In the genomic region with DNA sequence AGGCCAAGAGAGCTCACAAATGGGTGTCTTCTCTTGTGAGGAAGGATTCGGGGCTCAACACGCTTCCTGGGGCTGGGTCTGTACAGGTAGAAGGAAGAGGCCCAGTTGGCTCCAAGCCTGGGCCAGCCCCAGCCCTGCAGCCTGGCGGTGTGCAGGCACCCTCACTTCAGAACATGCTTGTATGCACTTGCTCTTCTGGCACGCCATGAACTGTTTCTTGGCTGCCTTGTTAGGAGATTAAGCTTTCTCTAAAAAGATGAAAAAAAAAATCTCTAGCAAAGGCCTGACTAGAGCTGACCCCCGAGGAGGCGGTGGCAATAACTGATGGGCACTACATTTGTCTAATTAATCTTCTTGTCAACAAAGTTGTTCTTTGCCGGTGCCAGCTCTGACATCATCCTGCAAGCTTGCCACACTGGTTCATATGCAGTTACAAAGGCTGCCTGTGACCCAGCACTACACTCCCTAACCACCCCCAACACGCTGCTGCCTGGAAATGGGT, we compare ENCODE assay signal across 13 cellular contexts.
DNase-seq lines count a peak whose midpoint lies in the region; ATAC-seq and TF ChIP-seq lines count a peak whose summit lies in the region.
"Had no signal": no experiment of that assay in that cellular context is flagged by ENCODE, and none has a peak within 500 bp of the region (broad histone marks: within the 10 kb centered on the region; RNA-seq: fewer than 3 reads in every experiment).

No MANE protein-coding gene starts in this region.

- peak; percentile 43 for DNase-seq in AG20443 (ENCODE audit: low spot score)
- DNase-seq in SJCRH30, result peak; percentile 44 to 56
- DNase-seq in foreskin keratinocyte, result peak; percentile 59 to 73
- DNase-seq in occipital lobe (lab: John Stamatoyannopoulos, UW), result peak; percentile 85
- DNase-seq in activated CD4-positive, alpha-beta T cell treated with anti-CD3 and anti-CD28 coated beads for 36 hours, result no peak
- DNase-seq in endothelial cell (ENCODE audit: low spot score), result no peak
- no peak for DNase-seq in H7
- no peak for DNase-seq in mesenteric fat pad (ENCODE audit: low spot score)
- DNase-seq: activated CD4-positive, alpha-beta T cell treated with anti-CD3 and anti-CD28 coated beads, Interleukin-2, amount 50 U/mL, for 48 hours; AML-193; glutamatergic neuron; NCI-H2081 treated with DMSO at 0.1 percent for 48 hours; SHP77 treated with DMSO at 0.1 percent for 48 hours had no signal

- no peak overlapping the region for H3K4me3 ChIP-seq in SJCRH30
- no peak overlapping the region for H3K4me3 ChIP-seq in H7 (ENCODE audit: insufficient read depth, low read depth, low read length)

- TF ChIP-seq CTCF in foreskin keratinocyte (conservative IDR thresholded peaks at IDR 0.05), result no peak
- TF ChIP-seq CTCF in endothelial cell (IDR thresholded peaks at IDR 0.05; ENCODE audit: unreplicated experiment), result no peak

- intact Hi-C loops in activated CD4-positive, alpha-beta T cell treated with anti-CD3 and anti-CD28 coated beads for 36 hours (cut with DNase I, micrococcal nuclease), result loop anchor here in 1 of 2 experiments (5.0 kb wide), 1 partner anchor 661 kb away; no protein-coding TSS in a partner anchor

- peaks cover 29% of the 10 kb centered on the region for H3K27me3 Mint-ChIP-seq in activated CD4-positive, alpha-beta T cell treated with anti-CD3 and anti-CD28 coated beads for 36 hours
- peaks cover 5% of the 10 kb centered on the region for H3K27me3 Mint-ChIP-seq in endothelial cell (ENCODE audit: unreplicated experiment)

- POLR2A ChIA-PET in activated CD4-positive, alpha-beta T cell treated with anti-CD3 and anti-CD28 coated beads for 36 hours (lab: Charles Lee), result no interaction called here

- H3K36me3 ChIP-seq in SJCRH30 (no peaks in the 10 kb centered on the region), H7 (replicated peaks; ENCODE audit: control insufficient read depth, insufficient read depth, low read length) (no peaks in the 10 kb centered on the region)

- peaks cover 1% of the 10 kb centered on the region for H3K9me3 Mint-ChIP-seq in activated CD4-positive, alpha-beta T cell treated with anti-CD3 and anti-CD28 coated beads for 36 hours (ENCODE audit: low read depth)
- no peaks in the 10 kb centered on the region for H3K9me3 Mint-ChIP-seq in endothelial cell (ENCODE audit: unreplicated experiment)

- H3K9me3 ChIP-seq in SJCRH30 (replicated peaks), result no peaks in the 10 kb centered on the region; the same call in 1 of the 2 replicates

- ATAC-seq in foreskin keratinocyte, result peak; percentile 54
- ATAC-seq in activated CD4-positive, alpha-beta T cell treated with anti-CD3 and anti-CD28 coated beads for 36 hours, result no peak

- CTCF ChIA-PET in activated CD4-positive, alpha-beta T cell treated with anti-CD3 and anti-CD28 coated beads for 36 hours (lab: Charles Lee), result interaction anchor here (0.6 to 1.5 kb wide), 2 partner anchors 9 to 91 kb away, joined by 3 to 5 read pairs; no protein-coding TSS in a partner anchor

- H3K27me3 ChIP-seq in SJCRH30 (no peaks in the 10 kb centered on the region), foreskin keratinocyte (no peaks in the 10 kb centered on the region), H7 (ENCODE audit: control insufficient read depth, insufficient read depth, low read length) (peaks cover 16% of the 10 kb centered on the region)

- peaks cover 5% of the 10 kb centered on the region for H3K4me1 Mint-ChIP-seq in activated CD4-positive, alpha-beta T cell treated with anti-CD3 and anti-CD28 coated beads for 36 hours
- peaks cover 11% of the 10 kb centered on the region for H3K4me1 Mint-ChIP-seq in endothelial cell (ENCODE audit: unreplicated experiment)

- no peak overlapping the region for H3K4me3 Mint-ChIP-seq in activated CD4-positive, alpha-beta T cell treated with anti-CD3 and anti-CD28 coated beads for 36 hours
- no peak overlapping the region for H3K4me3 Mint-ChIP-seq in endothelial cell (ENCODE audit: unreplicated experiment)

- H3K27ac Mint-ChIP-seq in activated CD4-positive, alpha-beta T cell treated with anti-CD3 and anti-CD28 coated beads for 36 hours, result no peak overlapping the region
- no peak overlapping the region for H3K27ac Mint-ChIP-seq in endothelial cell (ENCODE audit: unreplicated experiment)

- H3K27ac ChIP-seq in SJCRH30 (no peak overlapping the region), foreskin keratinocyte (peak overlapping the region; percentile 12)

- no peaks in the 10 kb centered on the region for H3K36me3 Mint-ChIP-seq in activated CD4-positive, alpha-beta T cell treated with anti-CD3 and anti-CD28 coated beads for 36 hours (ENCODE audit: low read depth)
- H3K36me3 Mint-ChIP-seq in endothelial cell (ENCODE audit: low read depth, unreplicated experiment), result peaks cover 3% of the 10 kb centered on the region

- H3K4me1 ChIP-seq in SJCRH30, result peaks cover 9% of the 10 kb centered on the region
- H3K4me1 ChIP-seq in foreskin keratinocyte, result peaks cover 17% of the 10 kb centered on the region

Comparison
In these comparisons a context has a peak if more than half of its experiments do, and no peak if none do; other contexts are left out.
1. DNase-seq: peak in AG20443 (single experiment), SJCRH30 (2 of 2), foreskin keratinocyte (2 of 2) and occipital lobe (single experiment); none in activated CD4-positive, alpha-beta T cell treated with anti-CD3 and anti-CD28 coated beads for 36 hours (single experiment), endothelial cell (single experiment), H7 (single experiment) and mesenteric fat pad (single experiment).